In the genomic region with DNA sequence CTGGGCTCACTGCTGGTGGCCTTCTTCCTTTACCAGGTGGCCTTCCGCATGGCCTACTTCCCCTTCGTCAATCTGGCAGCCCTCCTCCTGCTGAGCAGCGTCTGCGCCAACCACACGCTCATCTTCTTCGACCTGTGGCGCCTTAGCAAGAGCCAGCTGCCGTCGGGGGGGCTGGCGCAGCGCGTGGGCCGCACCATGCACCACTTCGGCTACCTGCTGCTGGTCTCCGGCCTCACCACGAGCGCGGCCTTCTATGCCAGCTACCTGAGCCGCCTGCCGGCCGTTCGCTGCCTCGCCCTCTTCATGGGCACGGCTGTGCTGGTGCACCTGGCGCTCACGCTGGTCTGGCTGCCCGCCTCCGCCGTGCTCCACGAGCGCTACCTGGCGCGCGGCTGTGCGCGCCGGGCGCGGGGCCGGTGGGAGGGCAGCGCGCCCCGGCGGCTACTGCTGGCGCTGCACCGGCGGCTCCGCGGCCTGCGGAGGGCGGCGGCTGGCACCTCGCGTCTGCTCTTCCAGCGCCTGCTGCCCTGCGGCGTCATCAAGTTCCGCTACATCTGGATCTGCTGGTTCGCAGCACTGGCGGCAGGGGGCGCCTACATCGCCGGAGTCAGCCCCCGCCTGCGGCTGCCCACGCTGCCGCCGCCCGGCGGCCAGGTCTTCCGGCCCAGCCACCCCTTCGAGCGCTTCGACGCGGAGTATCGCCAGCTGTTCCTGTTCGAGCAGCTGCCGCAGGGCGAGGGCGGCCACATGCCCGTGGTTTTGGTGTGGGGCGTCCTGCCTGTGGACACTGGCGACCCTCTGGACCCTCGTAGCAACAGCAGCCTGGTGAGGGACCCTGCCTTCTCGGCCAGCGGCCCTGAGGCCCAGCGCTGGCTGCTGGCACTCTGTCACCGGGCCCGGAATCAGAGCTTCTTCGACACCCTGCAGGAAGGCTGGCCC, we compare ENCODE assay signal across 8 cellular contexts. TPM values are rescaled to one million over a fixed set of nuclear protein-coding genes. Genes with fewer than 3 reads are reported as not detected.
DNase-seq lines count a peak whose midpoint lies in the region; ATAC-seq and TF ChIP-seq lines count a peak whose summit lies in the region.

No MANE protein-coding gene starts in this region.

- no peaks in the 10 kb centered on the region for H4K20me1 ChIP-seq in SK-N-SH (ENCODE audit: insufficient read depth)

- H3K79me2 ChIP-seq in SK-N-SH (ENCODE audit: insufficient read depth), result no peaks in the 10 kb centered on the region

- H2AFZ ChIP-seq in SK-N-SH (ENCODE audit: low read depth), result no peak overlapping the region

- in situ Hi-C loops in transverse colon (cut with MboI; ENCODE audit: low pct_ligation_motif_present in 1 of 4, low pct_unique_long_range_greater_than_20kb in 1 of 4, low sequenced_read_pairs in 3 of 4), result loop anchor here in 1 of 4 donors (10.0 kb wide), 1 partner anchor 57 kb away; no protein-coding TSS in a partner anchor

- no peaks in the 10 kb centered on the region for H3F3A ChIP-seq in SK-N-SH (replicated peaks; ENCODE audit: insufficient read depth)

- H3K4me1 ChIP-seq in SK-N-SH (ENCODE audit: control insufficient read depth in 1 of 2, insufficient read depth in 2 of 2, low read depth in 1 of 2, low read length in 1 of 2), result peaks cover 0 to 17% of the 10 kb centered on the region in 2 experiments; a peak in 1 of 4 replicates
- peaks cover 0 to 35% (median 20%) of the 10 kb centered on the region in 12 donors for H3K4me1 ChIP-seq in heart left ventricle
- H3K4me1 ChIP-seq in transverse colon, result peaks cover 10 to 17% (median 16%) of the 10 kb centered on the region in 4 donors

- peak; percentile 66 for ATAC-seq in GM21526 (IDR thresholded peaks at IDR 0.05; ENCODE audit: low FRiP score, unreplicated experiment)
- peak; percentile 39 to 80 (median 66) for ATAC-seq in heart left ventricle

- H3K4me3 ChIP-seq in Jurkat, Clone E6-1 (ENCODE audit: low read length), result peak overlapping the region; percentile 67
- H3K4me3 ChIP-seq in SK-N-SH (ENCODE audit: low read depth in 2 of 2, low read length in 1 of 2) (no peak overlapping the region; a peak in 1 of 4 replicates), heart left ventricle (peak overlapping the region in 10 of 12 donors; percentile 13 to 59 (median 46)), transverse colon (peak overlapping the region in 2 of 4 donors; percentile 22 to 36)

- WGBS in SK-N-SH (ENCODE audit: low lambda C conversion rate), result 83% methylated on average over 30 of the region's 91 CpGs
- 13 to 18% (median 16%) methylated on average over 49 to 91 of the region's 91 CpGs for WGBS in heart left ventricle, 4 donors
- 20% methylated on average over 44 of the region's 91 CpGs; no CpG with 5 or more reads in 1 of the 2 donors for WGBS in transverse colon (ENCODE audit: low coverage in 1 of 2), 2 donors

- DNase-seq in Calu3 (peak; percentile 83), SK-N-SH (peak; percentile 88), heart left ventricle (peak; percentile 81 to 94 (median 89)), posterior vena cava (ENCODE audit: low spot score) (peak; percentile 95), transverse colon (peak; percentile 91)
- DNase-seq in Jurkat, Clone E6-1 (ENCODE audit: low read depth, low spot score), result peak; percentile 87
- peak; percentile 92 for DNase-seq in activated naive CD8-positive, alpha-beta T cell treated with anti-CD3 and anti-CD28 coated beads for 36 hours

- H3K9me3 ChIP-seq in SK-N-SH (no peaks in the 10 kb centered on the region), heart left ventricle (no peaks in the 10 kb centered on the region), transverse colon (no peaks in the 10 kb centered on the region)

- intact Hi-C loops in Calu3 (cut with micrococcal nuclease; ENCODE audit: unreplicated experiment), result loop anchor here (1.0 kb wide), 1 partner anchor 53 kb away; no protein-coding TSS in a partner anchor
- intact Hi-C loops in heart left ventricle (cut with DNase I), result loop anchor here in 8 of 10 donors (1.0 to 10.0 kb wide), 9 partner anchors 27 to 54 kb away; a partner anchor contains a TSS
- intact Hi-C loops in posterior vena cava (cut with DNase I), result no loop called here
- intact Hi-C loops in transverse colon (cut with DNase I; ENCODE audit: low total_unique reads), result no loop called here

- H3K27ac Mint-ChIP-seq in Calu3 (ENCODE audit: unreplicated experiment), result peak overlapping the region; percentile 9
- peak overlapping the region; percentile 43 for H3K27ac Mint-ChIP-seq in activated naive CD8-positive, alpha-beta T cell treated with anti-CD3 and anti-CD28 coated beads for 36 hours

- H3K27me3 Mint-ChIP-seq in Calu3 (ENCODE audit: unreplicated experiment), result no peaks in the 10 kb centered on the region
- H3K27me3 Mint-ChIP-seq in activated naive CD8-positive, alpha-beta T cell treated with anti-CD3 and anti-CD28 coated beads for 36 hours, result no peaks in the 10 kb centered on the region

- peaks cover 11% of the 10 kb centered on the region for H3K4me1 Mint-ChIP-seq in Calu3 (ENCODE audit: low read depth, unreplicated experiment)
- H3K4me1 Mint-ChIP-seq in activated naive CD8-positive, alpha-beta T cell treated with anti-CD3 and anti-CD28 coated beads for 36 hours, result peaks cover 13% of the 10 kb centered on the region

- POLR2A ChIA-PET in SK-N-SH (lab: Yijun Ruan, JAX), result interaction anchor here (1.2 kb wide), 1 partner anchor 10 kb away, joined by 3 read pairs; a partner anchor contains a TSS

- no peak overlapping the region for H3K9ac ChIP-seq in SK-N-SH

- H3K27ac ChIP-seq in SK-N-SH (ENCODE audit: low read depth in 2 of 2, low read length in 1 of 2) (no peak overlapping the region; a peak in 1 of 4 replicates), heart left ventricle (peak overlapping the region; percentile 11 to 95 (median 86)), transverse colon (peak overlapping the region; percentile 67 to 77 (median 72))

- CTCF ChIA-PET in Calu3 (lab: Charles Lee), result interaction anchor here (0.6 to 1.4 kb wide), 4 partner anchors 28 to 79 kb away, joined by 3 to 7 read pairs (median 4); a partner anchor contains a TSS
- CTCF ChIA-PET in SK-N-SH (lab: Yijun Ruan, JAX), result interaction anchor here (0.7 to 70.6 kb wide), 16 partner anchors 7 to 139 kb away, joined by 3 to 2194 read pairs (median 8); a partner anchor contains a TSS

- H3K4me3 Mint-ChIP-seq in Calu3 (ENCODE audit: low read depth, unreplicated experiment), result peak overlapping the region; percentile 59
- H3K4me3 Mint-ChIP-seq in activated naive CD8-positive, alpha-beta T cell treated with anti-CD3 and anti-CD28 coated beads for 36 hours, result peak overlapping the region; percentile 76

- no TSS peak for BruUV-seq in Calu3 (replicated peaks; lab: Mats Ljungman, UMichigan)

- H3K9me3 Mint-ChIP-seq in Calu3 (ENCODE audit: low read depth, unreplicated experiment), result no peaks in the 10 kb centered on the region
- H3K9me3 Mint-ChIP-seq in activated naive CD8-positive, alpha-beta T cell treated with anti-CD3 and anti-CD28 coated beads for 36 hours, result no peaks in the 10 kb centered on the region

- peaks cover 5% of the 10 kb centered on the region for H3K36me3 Mint-ChIP-seq in Calu3 (ENCODE audit: insufficient read depth, unreplicated experiment)
- no peaks in the 10 kb centered on the region for H3K36me3 Mint-ChIP-seq in activated naive CD8-positive, alpha-beta T cell treated with anti-CD3 and anti-CD28 coated beads for 36 hours

- peak; percentile 52 for TF ChIP-seq CTCF in Calu3 (IDR thresholded peaks at IDR 0.05; ENCODE audit: unreplicated experiment)
- peak; percentile 52 for TF ChIP-seq CTCF in SK-N-SH (IDR thresholded peaks at IDR 0.05)
- peak; percentile 67 to 98 (median 86) for TF ChIP-seq CTCF in heart left ventricle (IDR thresholded peaks at IDR 0.05)
- peak; percentile 70 to 95 (median 79) for TF ChIP-seq CTCF in transverse colon (IDR thresholded peaks at IDR 0.05)

- H3K4me2 ChIP-seq in SK-N-SH, result no peak overlapping the region

- H3K9me2 ChIP-seq in SK-N-SH, result no peaks in the 10 kb centered on the region

- TF ChIP-seq RAD21 in SK-N-SH (IDR thresholded peaks at IDR 0.05; ENCODE audit: low read length), result peak; percentile 29

- TF ChIP-seq EP300 in SK-N-SH (IDR thresholded peaks at IDR 0.05; ENCODE audit: borderline replicate concordance in 1 of 2, low read depth in 1 of 2, low read length in 1 of 2), result peak in 1 of 2 experiments; percentile 15; a peak in 1 of 4 replicates
- TF ChIP-seq EP300 in transverse colon (IDR thresholded peaks at IDR 0.05; ENCODE audit: low read depth), result no peak

- H3K36me3 ChIP-seq in SK-N-SH (replicated peaks in 1 of 2; ENCODE audit: control insufficient read depth in 1 of 2, insufficient read depth in 2 of 2, low read length in 1 of 2), result no peaks in the 10 kb centered on the region
- H3K36me3 ChIP-seq in heart left ventricle, result no peaks in the 10 kb centered on the region
- no peaks in the 10 kb centered on the region for H3K36me3 ChIP-seq in transverse colon

- TF ChIP-seq POLR2A in heart left ventricle (IDR thresholded peaks at IDR 0.05) (peak in 1 of 2 donors; percentile 23), transverse colon (IDR thresholded peaks at IDR 0.05) (no peak)

- H3K27me3 ChIP-seq in SK-N-SH (ENCODE audit: insufficient read depth), result no peaks in the 10 kb centered on the region
- H3K27me3 ChIP-seq in heart left ventricle, result no peaks in the 10 kb centered on the region
- H3K27me3 ChIP-seq in transverse colon, result no peaks in the 10 kb centered on the region

RNA-seq across cellular contexts. Expression of a gene that starts 9.9 kb away (rescaled TPM):
- total RNA-seq in Calu3 (2022) (1.1 and 1.3 TPM in 2 replicates), heart left ventricle (1 to 10 TPM in 2 of 9 donors, under 1 TPM in 7; 0.13 to 1.1 (median 0.40) TPM), posterior vena cava (under 1 TPM; 0.05 to 0.32 TPM), transverse colon (10 to 100 TPM in 2 of 4 donors, 1 to 10 TPM in 2; 8.6 to 12.9 (median 10.9) TPM)
- 4.3 TPM for polyA plus RNA-seq in Jurkat, Clone E6-1 (2012; ENCODE audit: insufficient read depth, insufficient read length)
- polyA plus RNA-seq in SK-N-SH (2012; rRNA removed) (0.08 and 0.12 TPM in 2 replicates), heart left ventricle (1 to 10 TPM in 1 of 2 donors, under 1 TPM in 1; 0.10 to 1.8 TPM)
- 0.09 and 0.26 TPM in 2 replicates for polyA plus RNA-seq in SK-N-SH (2012; cell fraction: cytosol; rRNA removed)
- 0.14 and 0.33 TPM in 2 replicates for polyA plus RNA-seq in SK-N-SH (2012; cell fraction: nucleus; rRNA removed)
- under 1 TPM; 0.08 to 0.14 TPM for total RNA-seq in activated naive CD8-positive, alpha-beta T cell treated with anti-CD3 and anti-CD28 coated beads for 36 hours

RNA-seq across cellular contexts. Expression of a gene that starts 14.6 kb away (rescaled TPM):
- total RNA-seq in Calu3 (2022), result 29.5 and 44.5 TPM in 2 replicates
- polyA plus RNA-seq in Jurkat, Clone E6-1 (2012; ENCODE audit: insufficient read depth, insufficient read length), result 150 TPM
- 25.5 and 29.5 TPM in 2 replicates for polyA plus RNA-seq in SK-N-SH (2012; rRNA removed)
- 33.2 and 34.0 TPM in 2 replicates for polyA plus RNA-seq in SK-N-SH (2012; cell fraction: cytosol; rRNA removed)
- polyA plus RNA-seq in SK-N-SH (2012; cell fraction: nucleus; rRNA removed), result 15.8 and 23.6 TPM in 2 replicates
- 10 to 100 TPM; 54.3 to 56.3 TPM for total RNA-seq in activated naive CD8-positive, alpha-beta T cell treated with anti-CD3 and anti-CD28 coated beads for 36 hours
- total RNA-seq in heart left ventricle, result 10 to 100 TPM in 4 of 9 donors, 1 to 10 TPM in 5; 8.9 to 20.1 (median 9.9) TPM
- 10 to 100 TPM in 1 of 2 donors, 1 to 10 TPM in 1; 8.0 to 16.7 TPM for polyA plus RNA-seq in heart left ventricle
- total RNA-seq in posterior vena cava, result 1 to 10 TPM; 5.4 to 8.4 TPM
- total RNA-seq in transverse colon, result 10 to 100 TPM in 1 of 4 donors, 1 to 10 TPM in 3; 7.5 to 80.4 (median 8.3) TPM

RNA-seq across cellular contexts. Expression of a gene that starts 17.1 kb away (rescaled TPM):
- total RNA-seq in Calu3 (2022) (not detected in 2 replicates), heart left ventricle (not detected), posterior vena cava (not detected), transverse colon (1,000 to 10,000 TPM; 2,387 to 4,992 (median 3,189) TPM)
- polyA plus RNA-seq in Jurkat, Clone E6-1 (2012; ENCODE audit: insufficient read depth, insufficient read length), result not detected
- polyA plus RNA-seq in SK-N-SH (2012; rRNA removed) (not detected in 2 replicates), heart left ventricle (1 to 10 TPM in 1 of 2 donors, under 1 TPM in 1; 0.71 to 1.4 TPM)
- not detected in 2 replicates for polyA plus RNA-seq in SK-N-SH (2012; cell fraction: cytosol; rRNA removed)
- polyA plus RNA-seq in SK-N-SH (2012; cell fraction: nucleus; rRNA removed), result not detected in 2 replicates
- total RNA-seq in activated naive CD8-positive, alpha-beta T cell treated with anti-CD3 and anti-CD28 coated beads for 36 hours, result not detected

RNA-seq across cellular contexts. Expression of a gene that starts 27.2 kb away (rescaled TPM):
- total RNA-seq in Calu3 (2022) (85.6 and 102 TPM in 2 replicates), heart left ventricle (100 to 1,000 TPM in 7 of 9 donors, 10 to 100 TPM in 2; 54.1 to 165 (median 119) TPM), posterior vena cava (10 to 100 TPM; 29.2 to 31.2 TPM), transverse colon (10 to 100 TPM; 22.0 to 49.4 (median 36.9) TPM)
- polyA plus RNA-seq in Jurkat, Clone E6-1 (2012; ENCODE audit: insufficient read depth, insufficient read length), result 1.5 TPM
- polyA plus RNA-seq in SK-N-SH (2012; rRNA removed) (13.7 and 14.2 TPM in 2 replicates), heart left ventricle (100 to 1,000 TPM in 1 of 2 donors, 10 to 100 TPM in 1; 38.0 to 121 TPM)
- polyA plus RNA-seq in SK-N-SH (2012; cell fraction: cytosol; rRNA removed), result 10.4 and 12.0 TPM in 2 replicates
- polyA plus RNA-seq in SK-N-SH (2012; cell fraction: nucleus; rRNA removed), result 82.8 and 92.4 TPM in 2 replicates
- total RNA-seq in activated naive CD8-positive, alpha-beta T cell treated with anti-CD3 and anti-CD28 coated beads for 36 hours, result under 1 TPM; 0.24 to 0.62 TPM

RNA-seq across cellular contexts. Expression of a gene that starts 37.7 kb away (rescaled TPM):
- total RNA-seq in Calu3 (2022) (46.6 and 54.2 TPM in 2 replicates), heart left ventricle (100 to 1,000 TPM in 4 of 9 donors, 10 to 100 TPM in 5; 72.1 to 130 (median 99.8) TPM), posterior vena cava (10 to 100 TPM; 24.3 to 38.9 TPM), transverse colon (100 to 1,000 TPM in 1 of 4 donors, 10 to 100 TPM in 3; 51.4 to 122 (median 58.7) TPM)
- polyA plus RNA-seq in Jurkat, Clone E6-1 (2012; ENCODE audit: insufficient read depth, insufficient read length), result 47.8 TPM
- polyA plus RNA-seq in SK-N-SH (2012; rRNA removed) (54.2 and 73.8 TPM in 2 replicates), heart left ventricle (10 to 100 TPM; 52.9 to 56.2 TPM)
- polyA plus RNA-seq in SK-N-SH (2012; cell fraction: cytosol; rRNA removed), result 36.1 and 49.7 TPM in 2 replicates
- polyA plus RNA-seq in SK-N-SH (2012; cell fraction: nucleus; rRNA removed), result 81.3 and 112 TPM in 2 replicates
- 10 to 100 TPM; 64.9 to 68.6 TPM for total RNA-seq in activated naive CD8-positive, alpha-beta T cell treated with anti-CD3 and anti-CD28 coated beads for 36 hours

Comparison
In these comparisons a context has a peak if more than half of its experiments do, and no peak if none do; other contexts are left out.
1. H3K4me3 ChIP-seq: peak in Jurkat, Clone E6-1 (single experiment) and heart left ventricle (10 of 12); none in SK-N-SH (0 of 2).
2. H3K27ac ChIP-seq: peak in heart left ventricle (12 of 12) and transverse colon (4 of 4); none in SK-N-SH (0 of 2).
3. RNA of a gene that starts 17.1 kb away (total RNA-seq): 2,387 to 4,992 TPM in transverse colon; not detected in Calu3, not detected in activated naive CD8-positive, alpha-beta T cell treated with anti-CD3 and anti-CD28 coated beads for 36 hours, not detected in heart left ventricle and not detected in posterior vena cava; every median in the first group is over 1,000 times any median in the second.
4. intact Hi-C loops: an anchor here in Calu3 (1.0 kb wide) and heart left ventricle (1.0 to 10.0 kb wide); none called in posterior vena cava and transverse colon.
5. Peak in every context shown above with its lines, with median percentiles within 50 percentile points of each other: DNase-seq and CTCF ChIP-seq.